26 cellular contexts compared by ENCODE assay signal in the genomic region with DNA sequence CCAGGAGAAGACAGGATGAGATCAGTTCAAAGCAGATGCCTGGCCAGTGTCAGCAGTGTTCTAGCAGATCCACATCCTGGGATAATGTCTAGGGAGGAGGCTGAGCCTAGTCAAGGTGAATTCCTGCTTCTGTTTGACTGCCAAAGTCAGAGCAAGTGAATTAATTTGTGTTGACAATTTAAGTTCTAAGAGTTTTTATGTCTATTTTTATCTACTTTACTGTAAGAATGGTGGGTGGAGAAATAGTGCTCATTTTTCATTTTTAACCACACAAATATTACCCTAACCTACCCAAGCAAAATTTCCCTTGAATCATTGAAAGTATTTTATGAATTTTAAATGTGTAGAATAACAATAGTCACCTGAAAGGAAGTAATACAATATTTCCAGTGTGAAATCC.
"Had no signal": no experiment of that assay in that cellular context is flagged by ENCODE, and none has a peak within 500 bp of the region (broad histone marks: within the 10 kb centered on the region; RNA-seq: fewer than 3 reads in every experiment).

No MANE protein-coding gene starts in this region.

- H3K27me3 Mint-ChIP-seq: activated CD4-positive, alpha-beta T cell treated with anti-CD3 and anti-CD28 coated beads, Interleukin-2, amount 10 ng/mL, durations not matched to agents 7 days and 5 days; activated CD8-positive, alpha-beta T cell treated with anti-CD3 and anti-CD28 coated beads for 36 hours; activated naive CD4-positive, alpha-beta T cell treated with anti-CD3 and anti-CD28 coated beads, Interleukin-2, amount 50 U/mL, for 24 hours; central memory CD8-positive, alpha-beta T cell; effector memory CD8-positive, alpha-beta T cell; memory B cell; naive B cell; stimulated activated naive B cell treated with anti-CD40 and anti-IgM and Interleukin-4, amounts not matched to agents 10 μg/mL and 1 μg/mL and 100 μg/mL, for 72 hours had no signal

- H3K27ac Mint-ChIP-seq: activated CD4-positive, alpha-beta T cell treated with anti-CD3 and anti-CD28 coated beads, Interleukin-2, amount 10 ng/mL, durations not matched to agents 7 days and 5 days; activated CD8-positive, alpha-beta T cell treated with anti-CD3 and anti-CD28 coated beads for 36 hours; activated naive CD4-positive, alpha-beta T cell treated with anti-CD3 and anti-CD28 coated beads, Interleukin-2, amount 50 U/mL, for 24 hours; activated T-helper 1 cell treated with anti-CD3 and anti-CD28 coated beads, Interleukin-12 subunit alpha, Interleukin-12 subunit beta, Interleukin-2, Interleukin-4 antibody, amounts not matched to agents 30 ng/mL and 10 ng/mL and 1 ng/mL, durations not matched to agents 14 hours and 24 hours and 36 hours; effector memory CD8-positive, alpha-beta T cell; memory B cell; naive B cell; stimulated activated naive B cell treated with anti-CD40 and anti-IgM and Interleukin-4, amounts not matched to agents 10 μg/mL and 1 μg/mL and 100 μg/mL, for 72 hours had no signal

- H3K4me3 ChIP-seq: ascending aorta, esophagus squamous epithelium, heart left ventricle, sigmoid colon, smooth muscle cell, testis, uterus had no signal

- DNase-seq: activated CD4-positive, alpha-beta T cell treated with anti-CD3 and anti-CD28 coated beads, Interleukin-2, amount 10 ng/mL, durations not matched to agents 7 days and 5 days; activated CD8-positive, alpha-beta T cell treated with anti-CD3 and anti-CD28 coated beads for 36 hours; activated gamma-delta T cell treated with Interleukin-2 at 50 U/mL for 16 hours; effector memory CD8-positive, alpha-beta T cell; esophagus squamous epithelium; heart left ventricle; left cardiac atrium; naive B cell; occipital lobe; sigmoid colon; stimulated activated CD4-positive, alpha-beta T cell treated with anti-CD3 and anti-CD28 coated beads, Interleukin-15, amount 100 ng/mL, for 24 hours; stimulated activated CD8-positive, alpha-beta memory T cell treated with anti-CD3 and anti-CD28 coated beads, Interleukin-4, amount 100 ng/mL, for 48 hours; stimulated activated naive B cell treated with anti-CD40 and anti-IgM and Interleukin-4, amounts not matched to agents 10 μg/mL and 1 μg/mL and 100 μg/mL, for 72 hours; testis; trophoblast cell; uterus had no signal

- H3K27ac ChIP-seq: ascending aorta, esophagus squamous epithelium, heart left ventricle, sigmoid colon, testis, uterus had no signal

- H3K36me3 Mint-ChIP-seq: activated naive CD4-positive, alpha-beta T cell treated with anti-CD3 and anti-CD28 coated beads, Interleukin-2, amount 50 U/mL, for 24 hours; memory B cell; naive B cell; stimulated activated naive B cell treated with anti-CD40 and anti-IgM and Interleukin-4, amounts not matched to agents 10 μg/mL and 1 μg/mL and 100 μg/mL, for 72 hours had no signal

- H3K4me1 ChIP-seq: ascending aorta, heart left ventricle, sigmoid colon, testis, uterus had no signal

- H3K4me3 Mint-ChIP-seq: activated CD4-positive, alpha-beta T cell treated with anti-CD3 and anti-CD28 coated beads, Interleukin-2, amount 10 ng/mL, durations not matched to agents 7 days and 5 days; activated CD8-positive, alpha-beta T cell treated with anti-CD3 and anti-CD28 coated beads for 36 hours; activated naive CD4-positive, alpha-beta T cell treated with anti-CD3 and anti-CD28 coated beads, Interleukin-2, amount 50 U/mL, for 24 hours; activated T-helper 1 cell treated with anti-CD3 and anti-CD28 coated beads, Interleukin-12 subunit alpha, Interleukin-12 subunit beta, Interleukin-2, Interleukin-4 antibody, amounts not matched to agents 30 ng/mL and 10 ng/mL and 1 ng/mL, durations not matched to agents 14 hours and 24 hours and 36 hours; central memory CD8-positive, alpha-beta T cell; effector memory CD8-positive, alpha-beta T cell; memory B cell; naive B cell; neural crest cell; stimulated activated naive B cell treated with anti-CD40 and anti-IgM and Interleukin-4, amounts not matched to agents 10 μg/mL and 1 μg/mL and 100 μg/mL, for 72 hours had no signal

- H3K4me2 ChIP-seq: smooth muscle cell had no signal

- H3K27me3 ChIP-seq: ascending aorta, esophagus squamous epithelium, heart left ventricle, sigmoid colon, testis, uterus had no signal

- H3K36me3 ChIP-seq: ascending aorta, esophagus squamous epithelium, heart left ventricle, sigmoid colon, uterus had no signal

- ATAC-seq: activated CD8-positive, alpha-beta T cell treated with anti-CD3 and anti-CD28 coated beads for 36 hours; effector memory CD8-positive, alpha-beta T cell; heart left ventricle; left cardiac atrium; stimulated activated naive B cell treated with anti-CD40 and anti-IgM and Interleukin-4, amounts not matched to agents 10 μg/mL and 1 μg/mL and 100 μg/mL, for 72 hours had no signal

- H3K9me3 ChIP-seq: ascending aorta, esophagus squamous epithelium, heart left ventricle, sigmoid colon, testis, uterus had no signal

- FAIRE-seq: colon, endothelial cell of umbilical vein, islet of Langerhans had no signal

- H3K9me3 Mint-ChIP-seq: activated CD4-positive, alpha-beta T cell treated with anti-CD3 and anti-CD28 coated beads, Interleukin-2, amount 10 ng/mL, durations not matched to agents 7 days and 5 days; activated CD8-positive, alpha-beta T cell treated with anti-CD3 and anti-CD28 coated beads for 36 hours; activated T-helper 1 cell treated with anti-CD3 and anti-CD28 coated beads, Interleukin-12 subunit alpha, Interleukin-12 subunit beta, Interleukin-2, Interleukin-4 antibody, amounts not matched to agents 30 ng/mL and 10 ng/mL and 1 ng/mL, durations not matched to agents 14 hours and 24 hours and 36 hours; memory B cell had no signal

- H3K4me1 Mint-ChIP-seq: activated CD4-positive, alpha-beta T cell treated with anti-CD3 and anti-CD28 coated beads, Interleukin-2, amount 10 ng/mL, durations not matched to agents 7 days and 5 days; activated naive CD4-positive, alpha-beta T cell treated with anti-CD3 and anti-CD28 coated beads, Interleukin-2, amount 50 U/mL, for 24 hours; central memory CD8-positive, alpha-beta T cell; memory B cell; naive B cell had no signal
